In the genomic region with DNA sequence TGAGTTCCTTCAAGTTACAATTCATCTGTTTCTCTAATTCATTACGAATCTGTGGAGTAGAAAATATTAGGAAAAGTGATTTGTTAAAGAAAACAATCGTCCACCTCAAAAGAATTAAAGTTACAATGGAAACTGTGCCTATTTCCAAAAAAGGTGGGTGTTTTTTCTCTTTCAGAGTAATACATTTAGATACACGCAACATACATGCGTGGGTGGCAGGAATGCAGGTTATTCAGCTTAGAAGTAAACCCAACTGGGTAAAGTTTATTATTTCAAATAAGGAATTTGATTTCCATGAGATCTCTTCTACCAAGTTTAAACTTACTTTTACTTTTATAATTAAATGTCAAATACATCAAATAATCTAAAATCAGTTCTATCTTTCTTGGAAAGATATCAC, we compare ENCODE assay signal across 13 cellular contexts. TPM values are rescaled to one million over a fixed set of nuclear protein-coding genes. Genes with fewer than 3 reads are reported as not detected.
A peak's percentile ranks its signal among the peaks of the same experiment; 100 is the strongest.
DNase-seq lines count a peak whose midpoint lies in the region; ATAC-seq, FAIRE-seq and TF ChIP-seq lines count a peak whose summit lies in the region.
"Had no signal": no experiment of that assay in that cellular context is flagged by ENCODE, and none has a peak within 500 bp of the region (broad histone marks: within the 10 kb centered on the region; RNA-seq: fewer than 3 reads in every experiment).

No MANE protein-coding gene starts in this region.

- H3K79me2 ChIP-seq in astrocyte (ENCODE audit: insufficient read depth, low read length), result peaks cover 25% of the 10 kb centered on the region

- TF ChIP-seq CTCF in astrocyte (IDR thresholded peaks at IDR 0.05; ENCODE audit: insufficient read depth, low read depth, low read length) (no peak), mesothelial cell of epicardium (IDR thresholded peaks at IDR 0.05; ENCODE audit: unreplicated experiment) (no peak), tibial artery (IDR thresholded peaks at IDR 0.05) (no peak)

- H3K9me3 ChIP-seq in astrocyte (ENCODE audit: insufficient read depth, low read depth, low read length) (no peaks in the 10 kb centered on the region), tibial artery (no peaks in the 10 kb centered on the region)
- H3K9me3 ChIP-seq in CD4-positive, alpha-beta memory T cell (ENCODE audit: control insufficient read depth in 1 of 2, low read length in 2 of 2), result no peaks in the 10 kb centered on the region

- H3K36me3 ChIP-seq in astrocyte (ENCODE audit: insufficient read depth, low read length) (peaks cover 52% of the 10 kb centered on the region), tibial artery (peaks cover 23 to 50% (median 48%) of the 10 kb centered on the region in 3 donors)
- H3K36me3 ChIP-seq in CD4-positive, alpha-beta memory T cell (ENCODE audit: insufficient read depth, low read length), result peaks cover 23% of the 10 kb centered on the region

- peaks cover 10% of the 10 kb centered on the region for H3K4me1 Mint-ChIP-seq in activated T-cell treated with anti-CD3 and anti-CD28 coated beads, Interleukin-2, amount 50 U/mL, for 24 hours (ENCODE audit: low read depth)
- H3K4me1 Mint-ChIP-seq in astrocyte (ENCODE audit: low read depth, unreplicated experiment) (peaks cover 51% of the 10 kb centered on the region), mesothelial cell of epicardium (peaks cover 30% of the 10 kb centered on the region)
- peaks cover 0 to 5% (median under 1%) of the 10 kb centered on the region in 4 donors for H3K4me1 Mint-ChIP-seq in CD4-positive, alpha-beta memory T cell
- H3K4me1 Mint-ChIP-seq in activated naive CD4-positive, alpha-beta T cell treated with anti-CD3 and anti-CD28 coated beads, Interleukin-2, amount 10 ng/mL, durations not matched to agents 7 days and 5 days, result peaks cover 4% of the 10 kb centered on the region

- H2AFZ ChIP-seq in astrocyte (ENCODE audit: low read depth, low read length), result no peak overlapping the region

- DNase-seq in activated T-cell treated with anti-CD3 and anti-CD28 coated beads, Interleukin-2, amount 50 U/mL, for 24 hours, result no peak
- DNase-seq in activated T-cell treated with anti-CD3 and anti-CD28 coated beads, Interleukin-2, amount 50 U/mL, for 1 hour, result no peak
- DNase-seq in astrocyte (ENCODE audit: low read depth), result peak; percentile 81
- no peak for DNase-seq in mesothelial cell of epicardium (ENCODE audit: low spot score in 2 of 2, unreplicated experiment in 2 of 2)
- peak in 1 of 2 donors; percentile 10 for DNase-seq in tibial artery
- DNase-seq in CD4-positive, alpha-beta memory T cell, result no peak
- no peak for DNase-seq in activated naive CD4-positive, alpha-beta T cell treated with anti-CD3 and anti-CD28 coated beads, Interleukin-2, amount 10 ng/mL, durations not matched to agents 7 days and 5 days
- DNase-seq: ACHN; activated T-cell treated with anti-CD3 and anti-CD28 coated beads, Interleukin-2, amount 50 U/mL, for 4 hours; DND-41; NCI-H2081 had no signal

- H3K4me3 Mint-ChIP-seq in activated T-cell treated with anti-CD3 and anti-CD28 coated beads, Interleukin-2, amount 50 U/mL, for 24 hours, result no peak overlapping the region
- H3K4me3 Mint-ChIP-seq in astrocyte (ENCODE audit: unreplicated experiment) (no peak overlapping the region), mesothelial cell of epicardium (no peak overlapping the region)
- H3K4me3 Mint-ChIP-seq in CD4-positive, alpha-beta memory T cell, result no peak overlapping the region
- H3K4me3 Mint-ChIP-seq in activated naive CD4-positive, alpha-beta T cell treated with anti-CD3 and anti-CD28 coated beads, Interleukin-2, amount 10 ng/mL, durations not matched to agents 7 days and 5 days, result no peak overlapping the region
- H3K4me3 Mint-ChIP-seq: activated T-cell treated with anti-CD3 and anti-CD28 coated beads, Interleukin-2, amount 50 U/mL, for 4 hours had no signal

- POLR2A ChIA-PET in CD4-positive, alpha-beta memory T cell (lab: Charles Lee; ENCODE audit: partially characterized antibody), result interaction anchor here (4.3 kb wide), 1 partner anchor 187 kb away, joined by 22 read pairs; no protein-coding TSS in a partner anchor

- intact Hi-C loops in tibial artery (cut with DNase I; ENCODE audit: low total_unique reads), result loop anchor here (10.0 kb wide), 1 partner anchor 240 kb away; the partner anchor contains the start of genes ISCU and SART3
- intact Hi-C loops in CD4-positive, alpha-beta memory T cell (cut with micrococcal nuclease), result loop anchor here (5.0 kb wide), 1 partner anchor 52 kb away; the partner anchor contains the start of gene SSH1

- H3K9me3 Mint-ChIP-seq in activated T-cell treated with anti-CD3 and anti-CD28 coated beads, Interleukin-2, amount 50 U/mL, for 24 hours, result no peaks in the 10 kb centered on the region
- H3K9me3 Mint-ChIP-seq in astrocyte (ENCODE audit: unreplicated experiment), result no peaks in the 10 kb centered on the region
- no peaks in the 10 kb centered on the region for H3K9me3 Mint-ChIP-seq in mesothelial cell of epicardium
- H3K9me3 Mint-ChIP-seq in CD4-positive, alpha-beta memory T cell, result no peaks in the 10 kb centered on the region
- no peaks in the 10 kb centered on the region for H3K9me3 Mint-ChIP-seq in activated naive CD4-positive, alpha-beta T cell treated with anti-CD3 and anti-CD28 coated beads, Interleukin-2, amount 10 ng/mL, durations not matched to agents 7 days and 5 days
- H3K9me3 Mint-ChIP-seq: activated T-cell treated with anti-CD3 and anti-CD28 coated beads, Interleukin-2, amount 50 U/mL, for 4 hours had no signal

- peak overlapping the region; percentile 61 for H3K27ac Mint-ChIP-seq in activated T-cell treated with anti-CD3 and anti-CD28 coated beads, Interleukin-2, amount 50 U/mL, for 24 hours
- H3K27ac Mint-ChIP-seq in astrocyte (ENCODE audit: unreplicated experiment), result peak overlapping the region; percentile 88
- H3K27ac Mint-ChIP-seq in mesothelial cell of epicardium, result peak overlapping the region; percentile 89
- H3K27ac Mint-ChIP-seq in CD4-positive, alpha-beta memory T cell, result no peak overlapping the region
- H3K27ac Mint-ChIP-seq in activated naive CD4-positive, alpha-beta T cell treated with anti-CD3 and anti-CD28 coated beads, Interleukin-2, amount 10 ng/mL, durations not matched to agents 7 days and 5 days, result no peak overlapping the region

- no peaks in the 10 kb centered on the region for H4K20me1 ChIP-seq in astrocyte (ENCODE audit: insufficient read depth, low read length)

- CTCF ChIA-PET in CD4-positive, alpha-beta memory T cell (lab: Charles Lee; ENCODE audit: partially characterized antibody), result interaction anchor here (1.4 to 12.0 kb wide), 16 partner anchors 10 to 288 kb away, joined by 3 to 368 read pairs (median 12); partner anchors contain the start of genes ALKBH2, ISCU and SELPLG
- CTCF ChIA-PET in activated naive CD4-positive, alpha-beta T cell treated with anti-CD3 and anti-CD28 coated beads, Interleukin-2, amount 10 ng/mL, durations not matched to agents 7 days and 5 days (lab: Charles Lee), result interaction anchor here (0.9 to 9.6 kb wide), 11 partner anchors 17 to 238 kb away, joined by 3 to 168 read pairs (median 4); no protein-coding TSS in a partner anchor

- peaks cover 60% of the 10 kb centered on the region for H3K4me1 ChIP-seq in astrocyte (ENCODE audit: insufficient read depth, low read length)
- peaks cover 0 to 65% (median 32%) of the 10 kb centered on the region in 4 donors for H3K4me1 ChIP-seq in tibial artery
- no peaks in the 10 kb centered on the region for H3K4me1 ChIP-seq in CD4-positive, alpha-beta memory T cell (ENCODE audit: insufficient read depth, low read length)

- peak overlapping the region; percentile 96 for H3K27ac ChIP-seq in astrocyte (ENCODE audit: low read depth, low read length)
- peak overlapping the region; percentile 80 for H3K27ac ChIP-seq in tibial artery
- H3K27ac ChIP-seq in CD4-positive, alpha-beta memory T cell (ENCODE audit: low read depth, low read length), result no peak overlapping the region

- H3K27me3 ChIP-seq in astrocyte (ENCODE audit: insufficient read depth, low read length) (no peaks in the 10 kb centered on the region), tibial artery (no peaks in the 10 kb centered on the region)
- no peaks in the 10 kb centered on the region for H3K27me3 ChIP-seq in CD4-positive, alpha-beta memory T cell (ENCODE audit: insufficient read depth, low read length)

- no peaks in the 10 kb centered on the region for H3K27me3 Mint-ChIP-seq in activated T-cell treated with anti-CD3 and anti-CD28 coated beads, Interleukin-2, amount 50 U/mL, for 24 hours
- H3K27me3 Mint-ChIP-seq in astrocyte (ENCODE audit: low read depth, unreplicated experiment), result no peaks in the 10 kb centered on the region
- no peaks in the 10 kb centered on the region for H3K27me3 Mint-ChIP-seq in mesothelial cell of epicardium (ENCODE audit: low read depth)
- H3K27me3 Mint-ChIP-seq in CD4-positive, alpha-beta memory T cell, result no peaks in the 10 kb centered on the region
- no peaks in the 10 kb centered on the region for H3K27me3 Mint-ChIP-seq in activated naive CD4-positive, alpha-beta T cell treated with anti-CD3 and anti-CD28 coated beads, Interleukin-2, amount 10 ng/mL, durations not matched to agents 7 days and 5 days

- H3K4me3 ChIP-seq in astrocyte (ENCODE audit: insufficient read depth, low read depth, low read length) (no peak overlapping the region), tibial artery (no peak overlapping the region)
- H3K4me3 ChIP-seq in CD4-positive, alpha-beta memory T cell (ENCODE audit: low read length in 2 of 2), result no peak overlapping the region

- H3K4me2 ChIP-seq in astrocyte (ENCODE audit: low read length), result peak overlapping the region; percentile 52

- no peak for FAIRE-seq in astrocyte (lab: Jason Lieb, UNC)
- FAIRE-seq: GM18507 had no signal

- peak overlapping the region; percentile 85 for H3K9ac ChIP-seq in astrocyte (ENCODE audit: low read length)

- ATAC-seq in GM21528 (IDR thresholded peaks at IDR 0.05; ENCODE audit: low FRiP score, unreplicated experiment), result no peak
- ATAC-seq: activated T-cell treated with anti-CD3 and anti-CD28 coated beads, Interleukin-2, amount 50 U/mL, for 4 hours had no signal

- peaks cover 80% of the 10 kb centered on the region for H3K36me3 Mint-ChIP-seq in activated T-cell treated with anti-CD3 and anti-CD28 coated beads, Interleukin-2, amount 50 U/mL, for 24 hours (ENCODE audit: low read depth)
- H3K36me3 Mint-ChIP-seq in astrocyte (ENCODE audit: low read depth, unreplicated experiment), result peaks cover 18% of the 10 kb centered on the region
- peaks cover 21% of the 10 kb centered on the region for H3K36me3 Mint-ChIP-seq in mesothelial cell of epicardium
- peaks cover 26 to 53% of the 10 kb centered on the region in 2 donors for H3K36me3 Mint-ChIP-seq in CD4-positive, alpha-beta memory T cell
- peaks cover 31% of the 10 kb centered on the region for H3K36me3 Mint-ChIP-seq in activated naive CD4-positive, alpha-beta T cell treated with anti-CD3 and anti-CD28 coated beads, Interleukin-2, amount 10 ng/mL, durations not matched to agents 7 days and 5 days

RNA-seq across cellular contexts. Expression of gene SSH1, which starts 52.2 kb away (rescaled TPM):
- 64.6 and 75.9 TPM in 2 replicates for total RNA-seq in astrocyte
- 36.1 to 38.4 TPM (median 37.7 TPM) in 3 replicates for total RNA-seq in mesothelial cell of epicardium
- total RNA-seq in CD4-positive, alpha-beta memory T cell, result 10 to 100 TPM; 32.3 to 38.0 TPM
- polyA plus RNA-seq in CD4-positive, alpha-beta memory T cell, result 1 to 10 TPM; 1.4 to 9.3 TPM

Comparison
In these comparisons a context has a peak if more than half of its experiments do, and no peak if none do; other contexts are left out.
1. H3K27ac Mint-ChIP-seq: peak in activated T-cell treated with anti-CD3 and anti-CD28 coated beads, Interleukin-2, amount 50 U/mL, for 24 hours (single experiment), astrocyte (single experiment) and mesothelial cell of epicardium (single experiment); none in CD4-positive, alpha-beta memory T cell (0 of 7) and activated naive CD4-positive, alpha-beta T cell treated with anti-CD3 and anti-CD28 coated beads, Interleukin-2, amount 10 ng/mL, durations not matched to agents 7 days and 5 days (single experiment).